Comparison of ENCODE assay signal across 8 cellular contexts in the genomic region with DNA sequence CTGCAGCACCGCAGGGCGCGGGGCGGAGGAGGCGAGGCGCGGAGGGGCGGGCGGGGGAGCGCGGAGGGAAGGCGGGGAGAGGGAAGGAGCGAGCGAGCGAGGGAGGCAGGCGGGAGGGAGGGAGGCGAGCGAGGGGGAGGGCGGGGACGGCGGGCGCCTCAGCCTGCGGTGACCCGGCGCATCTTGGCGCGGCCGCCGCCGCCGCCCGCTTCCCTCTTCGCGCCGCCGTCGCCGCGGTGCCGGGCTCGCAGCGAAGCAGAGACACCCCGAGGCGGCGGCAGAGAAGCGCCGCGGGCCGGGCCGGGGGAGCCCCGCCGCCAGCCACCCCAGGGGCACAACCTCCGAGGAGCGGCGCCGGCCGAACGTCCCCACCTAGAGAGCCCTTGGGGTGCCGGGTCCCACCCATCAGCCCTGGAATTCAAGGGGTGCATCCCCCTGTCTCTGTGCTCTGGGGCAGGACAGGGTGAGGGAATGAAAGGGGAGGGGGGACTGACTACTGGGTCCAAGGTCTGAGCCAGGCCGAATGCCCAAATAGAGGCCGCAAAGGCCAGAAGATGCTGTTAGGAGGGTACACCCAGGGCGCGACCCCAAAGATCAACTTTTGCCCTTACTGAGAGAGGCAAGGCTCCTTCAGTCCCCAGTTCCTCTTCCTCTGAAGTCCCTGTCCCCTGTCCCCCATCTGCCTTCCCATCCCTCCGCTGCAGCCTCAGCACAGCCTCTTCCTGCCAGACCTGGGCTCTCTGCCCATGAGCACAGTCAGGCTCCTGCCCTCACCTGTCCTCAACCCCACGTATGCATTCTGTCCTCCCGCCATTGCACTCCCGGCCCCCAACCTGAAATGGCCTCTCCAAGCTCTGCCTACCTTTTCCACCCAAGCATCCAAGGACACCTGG. TPM values are rescaled to one million over a fixed set of nuclear protein-coding genes. Genes with fewer than 3 reads are reported as not detected.
DNase-seq lines count a peak whose midpoint lies in the region; ATAC-seq, FAIRE-seq and TF ChIP-seq lines count a peak whose summit lies in the region.

Gene ADAMTS2 (minus strand): TSS at position 33 of the 893 bp plus-strand sequence. CDS start 133 bp downstream, outside the sequence.

- intact Hi-C loops in gastrocnemius medialis (cut with DNase I; ENCODE audit: low total_unique reads) = loop anchor here (2.0 to 5.0 kb wide), 3 partner anchors 81 to 179 kb away; no protein-coding TSS in a partner anchor

- H3K9me3 ChIP-seq in astrocyte (ENCODE audit: insufficient read depth, low read depth, low read length) (no peaks in the 10 kb centered on the region), iPS-15b (ENCODE audit: control insufficient read depth, insufficient read depth, low read length) (no peaks in the 10 kb centered on the region), gastrocnemius medialis (no peaks in the 10 kb centered on the region)

- no peak for TF ChIP-seq POLR2A in gastrocnemius medialis (IDR thresholded peaks at IDR 0.05)

- no peaks in the 10 kb centered on the region for H3K79me2 ChIP-seq in astrocyte (ENCODE audit: insufficient read depth, low read length)

- in situ Hi-C loops in gastrocnemius medialis (cut with MboI; ENCODE audit: low sequenced_read_pairs in 4 of 4) = no loop called here

- H3K27me3 ChIP-seq in HL-60 (ENCODE audit: insufficient read depth, poor library complexity, severe bottlenecking) (peaks cover 39% of the 10 kb centered on the region), astrocyte (ENCODE audit: insufficient read depth, low read length) (peaks cover 3% of the 10 kb centered on the region), iPS-15b (ENCODE audit: control insufficient read depth, insufficient read depth, low read length) (peaks cover 50% of the 10 kb centered on the region), gastrocnemius medialis (peaks cover 21 to 30% (median 22%) of the 10 kb centered on the region in 3 donors)

- DNase-seq in AG08396 (ENCODE audit: low spot score) (peak; percentile 93), HL-60 (ENCODE audit: low read depth in 1 of 2, low spot score in 1 of 2) (peak; percentile 6 to 22), astrocyte (ENCODE audit: low read depth) (no peak), gastrocnemius medialis (peak in 1 of 2 donors; percentile 34)

- peaks cover 6% of the 10 kb centered on the region for H3K36me3 Mint-ChIP-seq in astrocyte (ENCODE audit: low read depth, unreplicated experiment)

- peaks cover 12% of the 10 kb centered on the region for H4K20me1 ChIP-seq in astrocyte (ENCODE audit: insufficient read depth, low read length)

- H3K9ac ChIP-seq in astrocyte (ENCODE audit: low read length) (peak within 1 kb of the TSS; percentile 63), iPS-15b (ENCODE audit: low read depth, low read length) (peak within 1 kb of the TSS; percentile 12)

- H3K27ac Mint-ChIP-seq in astrocyte (ENCODE audit: unreplicated experiment) = peak within 1 kb of the TSS; percentile 84

- no peak for FAIRE-seq in astrocyte (lab: Jason Lieb, UNC)

- TF ChIP-seq CTCF in HL-60 (IDR thresholded peaks at IDR 0.05; ENCODE audit: insufficient read depth, low read length) = no peak
- TF ChIP-seq CTCF in astrocyte (IDR thresholded peaks at IDR 0.05; ENCODE audit: insufficient read depth, low read depth, low read length) = no peak
- TF ChIP-seq CTCF in gastrocnemius medialis (IDR thresholded peaks at IDR 0.05 in 4 of 5, conservative IDR thresholded peaks at IDR 0.05 in 1 of 5) = no peak

- peak; percentile 47 to 60 for ATAC-seq in gastrocnemius medialis
- ATAC-seq in HG03025 (IDR thresholded peaks at IDR 0.05; ENCODE audit: low FRiP score, unreplicated experiment) = no peak
- ATAC-seq in HG02763 (IDR thresholded peaks at IDR 0.05; ENCODE audit: unreplicated experiment) = no peak
- no peak for ATAC-seq in HG02571 (IDR thresholded peaks at IDR 0.05; ENCODE audit: unreplicated experiment)

- H3K27ac ChIP-seq in HL-60 (replicated peaks) = no peak within 1 kb of the TSS
- H3K27ac ChIP-seq in astrocyte (ENCODE audit: low read depth, low read length) = no peak within 1 kb of the TSS
- peak within 1 kb of the TSS in 3 of 4 donors; percentile 46 to 52 (median 47) for H3K27ac ChIP-seq in gastrocnemius medialis

- H2AFZ ChIP-seq in astrocyte (ENCODE audit: low read depth, low read length) = peak within 1 kb of the TSS; percentile 77

- H3K9me3 Mint-ChIP-seq in astrocyte (ENCODE audit: unreplicated experiment) = peaks cover 5% of the 10 kb centered on the region

- peaks cover 12% of the 10 kb centered on the region for H3K4me1 Mint-ChIP-seq in astrocyte (ENCODE audit: low read depth, unreplicated experiment)

- peaks cover 76% of the 10 kb centered on the region for H3K27me3 Mint-ChIP-seq in astrocyte (ENCODE audit: low read depth, unreplicated experiment)

- peak within 1 kb of the TSS; percentile 86 for H3K4me2 ChIP-seq in astrocyte (ENCODE audit: low read length)

- H3K4me1 ChIP-seq in astrocyte (ENCODE audit: insufficient read depth, low read length) (peaks cover 9% of the 10 kb centered on the region), iPS-15b (ENCODE audit: control insufficient read depth, insufficient read depth, low read length) (peaks cover 5% of the 10 kb centered on the region), gastrocnemius medialis (peaks cover 7 to 12% of the 10 kb centered on the region in 2 donors)

- H3K4me3 ChIP-seq in HL-60 (replicated peaks; ENCODE audit: insufficient read depth, low read length) (no peak within 1 kb of the TSS), astrocyte (ENCODE audit: insufficient read depth, low read depth, low read length) (peak within 1 kb of the TSS; percentile 60), iPS-15b (ENCODE audit: low read depth, low read length) (peak within 1 kb of the TSS; percentile 70), gastrocnemius medialis (peak within 1 kb of the TSS; percentile 52 to 61 (median 56))

- peak within 1 kb of the TSS; percentile 79 for H3K4me3 Mint-ChIP-seq in astrocyte (ENCODE audit: unreplicated experiment)

- H3K36me3 ChIP-seq in astrocyte (ENCODE audit: insufficient read depth, low read length) (no peaks in the 10 kb centered on the region), iPS-15b (ENCODE audit: control insufficient read depth, insufficient read depth, low read length) (no peaks in the 10 kb centered on the region), gastrocnemius medialis (no peaks in the 10 kb centered on the region)

RNA-seq across cellular contexts. Expression of gene ADAMTS2, which starts in this region (rescaled TPM):
- total RNA-seq in astrocyte (18.8 and 26.6 TPM in 2 replicates), gastrocnemius medialis (1 to 10 TPM in 3 of 4 donors, under 1 TPM in 1; 0.78 to 3.8 (median 2.0) TPM)

Comparison
In these comparisons a context has a peak if more than half of its experiments do, and no peak if none do; other contexts are left out.
1. H3K27ac ChIP-seq: peak in gastrocnemius medialis (3 of 4); none in HL-60 (single experiment) and astrocyte (single experiment).
2. ATAC-seq: peak in gastrocnemius medialis (2 of 2); none in HG03025 (single experiment), HG02763 (single experiment) and HG02571 (single experiment).